In genomic region chr2:97112320-97113049, GRCh38 we compare ENCODE assay signal across 8 cellular contexts. TPM values are rescaled to one million over a fixed set of nuclear protein-coding genes. Genes with fewer than 3 reads are reported as not detected.
DNase-seq lines count a peak whose midpoint lies in the region; ATAC-seq and TF ChIP-seq lines count a peak whose summit lies in the region.
"Not testable (repeated sequence)": the region's sequence is repeated elsewhere in the genome, so short reads cannot be mapped to it uniquely, and the experiment has no call there.

No MANE protein-coding gene starts in this region.

- H3K36me3 ChIP-seq in CD8-positive, alpha-beta memory T cell (ENCODE audit: insufficient read depth, low read length); brain microvascular endothelial cell (replicated peaks); heart left ventricle: not testable (repeated sequence)

- not testable (repeated sequence) for H3K4me1 Mint-ChIP-seq in CD8-positive, alpha-beta memory T cell; IgD-negative memory B cell; nephron progenitor cell

- 0 to 1% (median 1%) methylated on average over 14 to 42 of the region's 44 CpGs for WGBS in heart left ventricle, 4 donors

- H3K27me3 Mint-ChIP-seq in CD8-positive, alpha-beta memory T cell: peaks cover 11 to 22% of the 10 kb centered on the region in 2 donors
- H3K27me3 Mint-ChIP-seq in IgD-negative memory B cell: not testable (repeated sequence)
- H3K27me3 Mint-ChIP-seq in nephron progenitor cell (ENCODE audit: low read depth, poor library complexity): peaks cover 34% of the 10 kb centered on the region

- CTCF ChIA-PET in CD8-positive, alpha-beta memory T cell (lab: Charles Lee): interaction anchor here (0.7 to 2.9 kb wide), 18 partner anchors 8 to 520 kb away, joined by 3 to 22 read pairs (median 4); partner anchors contain the start of gene ANKRD39

- peak; percentile 47 for ATAC-seq in GM21423 (IDR thresholded peaks at IDR 0.05; ENCODE audit: unreplicated experiment)
- peak; percentile 59 to 86 (median 74) for ATAC-seq in heart left ventricle

- TF ChIP-seq CTCF in brain microvascular endothelial cell (IDR thresholded peaks at IDR 0.05; ENCODE audit: low read depth, low read length, missing control alignments) (peak; percentile 68), heart left ventricle (IDR thresholded peaks at IDR 0.05) (peak; percentile 78 to 94 (median 88)), nephron progenitor cell (IDR thresholded peaks at IDR 0.05) (peak; percentile 91)

- not testable (repeated sequence) for H3K36me3 Mint-ChIP-seq in CD8-positive, alpha-beta memory T cell; IgD-negative memory B cell; nephron progenitor cell (ENCODE audit: low read depth)

- in situ Hi-C loops in brain microvascular endothelial cell (cut with HindIII; ENCODE audit: low pct_ligation_motif_present, low sequenced_read_pairs): not testable (repeated sequence)

- H3K4me3 ChIP-seq in CD8-positive, alpha-beta memory T cell (ENCODE audit: low read length): peak overlapping the region; percentile 83
- H3K4me3 ChIP-seq in brain microvascular endothelial cell (ENCODE audit: low read depth, low read length): peak overlapping the region; percentile 69
- peak overlapping the region; percentile 35 to 98 (median 80) for H3K4me3 ChIP-seq in heart left ventricle

- peak overlapping the region; percentile 61 for H3K27ac ChIP-seq in CD8-positive, alpha-beta memory T cell (ENCODE audit: low read depth, low read length)
- H3K27ac ChIP-seq in brain microvascular endothelial cell (peak overlapping the region; percentile 70), heart left ventricle (peak overlapping the region; percentile 81 to 98 (median 90))

- H3K27ac Mint-ChIP-seq in CD8-positive, alpha-beta memory T cell: peak overlapping the region; percentile 85 to 98 (median 94)
- H3K27ac Mint-ChIP-seq in IgD-negative memory B cell: peak overlapping the region; percentile 24 to 93 (median 49)
- peak overlapping the region; percentile 90 for H3K27ac Mint-ChIP-seq in nephron progenitor cell

- intact Hi-C loops in heart left ventricle (cut with DNase I): loop anchor here in 3 of 10 donors (2.0 to 10.0 kb wide), 5 partner anchors 100 to 268 kb away; partner anchors contain the start of genes ANKRD23 (in 1 of the 3) and ANKRD39 (in 1 of the 3)

- H3K9me3 ChIP-seq in CD8-positive, alpha-beta memory T cell (ENCODE audit: low read length); heart left ventricle: not testable (repeated sequence)

- H3K27me3 ChIP-seq in CD8-positive, alpha-beta memory T cell (ENCODE audit: insufficient read depth, low read length, poor library complexity, severe bottlenecking); brain microvascular endothelial cell (replicated peaks); heart left ventricle: not testable (repeated sequence)

- not testable (repeated sequence) for TF ChIP-seq POLR2A in heart left ventricle (IDR thresholded peaks at IDR 0.05)

- peak overlapping the region; percentile 88 to 100 (median 95) for H3K4me3 Mint-ChIP-seq in CD8-positive, alpha-beta memory T cell
- H3K4me3 Mint-ChIP-seq in IgD-negative memory B cell (peak overlapping the region; percentile 95 to 98 (median 97)), nephron progenitor cell (peak overlapping the region; percentile 93)

- POLR2A ChIA-PET in CD8-positive, alpha-beta memory T cell (lab: Charles Lee): interaction anchor here (0.8 to 1.6 kb wide), 3 partner anchors 149 to 296 kb away, joined by 3 to 8 read pairs (median 4); partner anchors contain the start of genes ANKRD39 and CNNM3

- H3K4me1 ChIP-seq in CD8-positive, alpha-beta memory T cell (ENCODE audit: insufficient read depth, low read length); heart left ventricle: not testable (repeated sequence)

- peak; percentile 40 to 73 (median 66) for DNase-seq in CD8-positive, alpha-beta memory T cell
- peak; percentile 19 for DNase-seq in activated CD4-positive, alpha-beta T cell treated with anti-CD3 and anti-CD28 coated beads for 1 hour
- DNase-seq in brain microvascular endothelial cell (peak; percentile 76), heart left ventricle (peak; percentile 45 to 70 (median 66)), nephron progenitor cell (peak; percentile 69)
- DNase-seq in stimulated activated CD8-positive, alpha-beta memory T cell treated with anti-CD3 and anti-CD28 coated beads, Interleukin-4, amount 100 ng/mL, for 48 hours: peak; percentile 64

- not testable (repeated sequence) for H3K9me3 Mint-ChIP-seq in CD8-positive, alpha-beta memory T cell; IgD-negative memory B cell; nephron progenitor cell

RNA-seq across cellular contexts. Expression of gene ANKRD36, which starts 0.5 kb away (rescaled TPM):
- 10 to 100 TPM; 18.8 to 20.4 TPM for total RNA-seq in CD8-positive, alpha-beta memory T cell
- polyA plus RNA-seq in CD8-positive, alpha-beta memory T cell: 11.2 TPM
- polyA plus RNA-seq in IgD-negative memory B cell: 9.4 TPM
- 10 to 100 TPM in 2 of 9 donors, 1 to 10 TPM in 7; 2.3 to 10.6 (median 6.1) TPM for total RNA-seq in heart left ventricle
- polyA plus RNA-seq in heart left ventricle: 1 to 10 TPM; 1.1 to 4.1 TPM

RNA-seq across cellular contexts. Expression of gene FAHD2B, which starts 17.8 kb away (rescaled TPM):
- total RNA-seq in CD8-positive, alpha-beta memory T cell: 10 to 100 TPM; 20.9 to 21.5 TPM
- 18.5 TPM for polyA plus RNA-seq in CD8-positive, alpha-beta memory T cell
- polyA plus RNA-seq in IgD-negative memory B cell (13.6 TPM), heart left ventricle (10 to 100 TPM; 16.1 to 21.1 TPM)
- total RNA-seq in heart left ventricle: 10 to 100 TPM; 19.1 to 37.6 (median 21.9) TPM

Comparison
In these comparisons a context has a peak if more than half of its experiments do, and no peak if none do; other contexts are left out.
1. Peak in every context shown above with its lines: DNase-seq, ATAC-seq, H3K4me3 ChIP-seq and H3K27ac ChIP-seq.
2. DNase-seq: peak in every context shown above with its lines; median percentile 76 in brain microvascular endothelial cell; 69 in nephron progenitor cell; 66 in CD8-positive, alpha-beta memory T cell; 66 in heart left ventricle; 64 in stimulated activated CD8-positive, alpha-beta memory T cell treated with anti-CD3 and anti-CD28 coated beads, Interleukin-4, amount 100 ng/mL, for 48 hours; 19 in activated CD4-positive, alpha-beta T cell treated with anti-CD3 and anti-CD28 coated beads for 1 hour.